10 cellular contexts compared by ENCODE assay signal in genomic region chr4:26238426-26238781, GRCh38.
DNase-seq lines count a peak whose midpoint lies in the region; ATAC-seq and TF ChIP-seq lines count a peak whose summit lies in the region.
"Had no signal": no experiment of that assay in that cellular context is flagged by ENCODE, and none has a peak within 500 bp of the region (broad histone marks: within the 10 kb centered on the region; RNA-seq: fewer than 3 reads in every experiment).

No MANE protein-coding gene starts in this region.

- no peaks in the 10 kb centered on the region for H4K20me1 ChIP-seq in SK-N-SH (ENCODE audit: insufficient read depth)

- H3K9ac ChIP-seq in HUES64 (ENCODE audit: low read depth, low read length) (0 out of 2 replicates have a peak overlapping the region, but pooled peaks have one; percentile 1), SK-N-SH (no peak overlapping the region), iPS-18a (ENCODE audit: low read length) (peak overlapping the region; percentile 13), skeletal muscle tissue (ENCODE audit: low read depth in 1 of 3, low read length in 3 of 3) (peak overlapping the region; percentile 1 to 71 (median 8))

- H3K36me3 Mint-ChIP-seq in CD8-positive, alpha-beta T cell: no peaks in the 10 kb centered on the region
- no peaks in the 10 kb centered on the region for H3K36me3 Mint-ChIP-seq in CD4-positive, alpha-beta memory T cell

- H3K4me1 ChIP-seq in HUES64 (ENCODE audit: insufficient read depth, low read length): peaks cover 25% of the 10 kb centered on the region
- H3K4me1 ChIP-seq in SK-N-SH (ENCODE audit: control insufficient read depth in 1 of 2, insufficient read depth in 2 of 2, low read depth in 1 of 2, low read length in 1 of 2): peaks cover 3 to 7% of the 10 kb centered on the region in 2 experiments; a peak in 1 of 4 replicates
- peaks cover 20% of the 10 kb centered on the region for H3K4me1 ChIP-seq in iPS-18a (ENCODE audit: control insufficient read depth, low read depth, low read length)
- H3K4me1 ChIP-seq in skeletal muscle tissue (ENCODE audit: control insufficient read depth in 3 of 3, insufficient read depth in 3 of 3, low read length in 3 of 3): peaks cover 8 to 14% (median 8%) of the 10 kb centered on the region in 3 donors
- H3K4me1 ChIP-seq in CD8-positive, alpha-beta T cell (ENCODE audit: insufficient read depth, low read length): peaks cover 4% of the 10 kb centered on the region
- peaks cover 10% of the 10 kb centered on the region for H3K4me1 ChIP-seq in CD4-positive, alpha-beta memory T cell (ENCODE audit: insufficient read depth, low read length)

- peaks cover 12% of the 10 kb centered on the region for H3K4me1 Mint-ChIP-seq in CD8-positive, alpha-beta T cell (ENCODE audit: low read depth)
- peaks cover 10 to 11% (median 11%) of the 10 kb centered on the region in 4 donors for H3K4me1 Mint-ChIP-seq in CD4-positive, alpha-beta memory T cell

- no peaks in the 10 kb centered on the region for H3K9me2 ChIP-seq in SK-N-SH

- TF ChIP-seq RAD21 in SK-N-SH (IDR thresholded peaks at IDR 0.05; ENCODE audit: low read length): no peak

- intact Hi-C loops in CD8-positive, alpha-beta T cell (cut with DNase I, micrococcal nuclease): no loop called here
- intact Hi-C loops in CD4-positive, alpha-beta memory T cell (cut with micrococcal nuclease): no loop called here

- H3K4me3 ChIP-seq in HUES64 (ENCODE audit: low read length) (peak overlapping the region; percentile 9; the same call in 1 of the 2 replicates), SK-N-SH (ENCODE audit: low read depth in 2 of 2, low read length in 1 of 2) (no peak overlapping the region), iPS-18a (ENCODE audit: low read length) (peak overlapping the region; percentile 38), skeletal muscle tissue (ENCODE audit: low read length in 3 of 3) (peak overlapping the region; percentile 20 to 52 (median 34))
- no peak overlapping the region for H3K4me3 ChIP-seq in CD8-positive, alpha-beta T cell (ENCODE audit: low read depth, low read length)
- H3K4me3 ChIP-seq in CD4-positive, alpha-beta memory T cell (ENCODE audit: low read length in 2 of 2): no peak overlapping the region
- H3K4me3 ChIP-seq: heart left ventricle, SJSA1 had no signal

- peaks cover 7% of the 10 kb centered on the region for H3K27me3 Mint-ChIP-seq in CD8-positive, alpha-beta T cell (ENCODE audit: low read depth)
- H3K27me3 Mint-ChIP-seq in CD4-positive, alpha-beta memory T cell: no peaks in the 10 kb centered on the region

- H3K36me3 ChIP-seq in HUES64 (ENCODE audit: insufficient read depth, low read length): no peaks in the 10 kb centered on the region
- H3K36me3 ChIP-seq in SK-N-SH (replicated peaks in 1 of 2; ENCODE audit: control insufficient read depth in 1 of 2, insufficient read depth in 2 of 2, low read length in 1 of 2): no peaks in the 10 kb centered on the region
- no peaks in the 10 kb centered on the region for H3K36me3 ChIP-seq in iPS-18a (ENCODE audit: control insufficient read depth, low read depth, low read length)
- no peaks in the 10 kb centered on the region for H3K36me3 ChIP-seq in skeletal muscle tissue (ENCODE audit: control insufficient read depth in 3 of 3, insufficient read depth in 3 of 3, low read length in 3 of 3)
- no peaks in the 10 kb centered on the region for H3K36me3 ChIP-seq in CD8-positive, alpha-beta T cell (ENCODE audit: insufficient read depth, low read length)
- no peaks in the 10 kb centered on the region for H3K36me3 ChIP-seq in CD4-positive, alpha-beta memory T cell (ENCODE audit: insufficient read depth, low read length)
- H3K36me3 ChIP-seq: heart left ventricle, SJSA1 had no signal

- 0 out of 2 replicates have a peak overlapping the region, but pooled peaks have one; percentile 50 for H3K4me2 ChIP-seq in SK-N-SH

- no peaks in the 10 kb centered on the region for H3K79me2 ChIP-seq in SK-N-SH (ENCODE audit: insufficient read depth)

- H3F3A ChIP-seq in SK-N-SH (replicated peaks; ENCODE audit: insufficient read depth): peaks cover under 1% of the 10 kb centered on the region

- DNase-seq in SK-N-SH (no peak), NCI-H146 (lab: John Stamatoyannopoulos, UW) (no peak)
- DNase-seq in CD8-positive, alpha-beta T cell: no peak
- no peak for DNase-seq in CD4-positive, alpha-beta memory T cell
- DNase-seq: heart left ventricle had no signal

- peak overlapping the region; percentile 9; the same call in 1 of the 2 replicates for H3K27ac ChIP-seq in HUES64 (ENCODE audit: low read depth, low read length)
- H3K27ac ChIP-seq in SK-N-SH (ENCODE audit: low read depth in 2 of 2, low read length in 1 of 2): no peak overlapping the region
- no peak overlapping the region for H3K27ac ChIP-seq in iPS-18a (ENCODE audit: low read length)
- H3K27ac ChIP-seq in skeletal muscle tissue (ENCODE audit: low read depth, low read length): peak overlapping the region; percentile 70
- H3K27ac ChIP-seq in CD8-positive, alpha-beta T cell (ENCODE audit: low read depth, low read length): no peak overlapping the region
- no peak overlapping the region for H3K27ac ChIP-seq in CD4-positive, alpha-beta memory T cell (ENCODE audit: low read depth, low read length)
- H3K27ac ChIP-seq: SJSA1 had no signal

- WGBS in HUES64: 41% methylated on average over 4 of the region's 4 CpGs
- 75% methylated on average over 4 of the region's 4 CpGs for WGBS in SK-N-SH (ENCODE audit: low lambda C conversion rate)

- POLR2A ChIA-PET in SK-N-SH (lab: Yijun Ruan, JAX): no interaction called here
- POLR2A ChIA-PET in CD8-positive, alpha-beta T cell (lab: Charles Lee): no interaction called here
- POLR2A ChIA-PET in CD4-positive, alpha-beta memory T cell (lab: Charles Lee; ENCODE audit: partially characterized antibody): no interaction called here

- H3K4me3 Mint-ChIP-seq in CD8-positive, alpha-beta T cell: no peak overlapping the region
- H3K4me3 Mint-ChIP-seq in CD4-positive, alpha-beta memory T cell: no peak overlapping the region
- H3K4me3 Mint-ChIP-seq: central memory CD8-positive, alpha-beta T cell had no signal

- no peak for ATAC-seq in CD8-positive, alpha-beta T cell

- no peaks in the 10 kb centered on the region for H3K27me3 ChIP-seq in HUES64 (ENCODE audit: insufficient read depth, low read length)
- no peaks in the 10 kb centered on the region for H3K27me3 ChIP-seq in SK-N-SH (ENCODE audit: insufficient read depth)
- H3K27me3 ChIP-seq in iPS-18a (ENCODE audit: control insufficient read depth, insufficient read depth, low read length): no peaks in the 10 kb centered on the region
- H3K27me3 ChIP-seq in skeletal muscle tissue (ENCODE audit: control insufficient read depth in 3 of 3, insufficient read depth in 3 of 3, low read length in 3 of 3): no peaks in the 10 kb centered on the region
- no peaks in the 10 kb centered on the region for H3K27me3 ChIP-seq in CD8-positive, alpha-beta T cell (ENCODE audit: insufficient read depth, low read length)
- no peaks in the 10 kb centered on the region for H3K27me3 ChIP-seq in CD4-positive, alpha-beta memory T cell (ENCODE audit: insufficient read depth, low read length)
- H3K27me3 ChIP-seq: SJSA1 had no signal

- H3K9me3 Mint-ChIP-seq in CD8-positive, alpha-beta T cell: no peaks in the 10 kb centered on the region
- H3K9me3 Mint-ChIP-seq in CD4-positive, alpha-beta memory T cell: no peaks in the 10 kb centered on the region
- H3K9me3 Mint-ChIP-seq: central memory CD8-positive, alpha-beta T cell had no signal

- no peak overlapping the region for H2AFZ ChIP-seq in SK-N-SH (ENCODE audit: low read depth)

- no peak for TF ChIP-seq EP300 in SK-N-SH (IDR thresholded peaks at IDR 0.05; ENCODE audit: borderline replicate concordance in 1 of 2, low read depth in 1 of 2, low read length in 1 of 2)

- no peak overlapping the region for H3K27ac Mint-ChIP-seq in CD8-positive, alpha-beta T cell
- H3K27ac Mint-ChIP-seq in CD4-positive, alpha-beta memory T cell: no peak overlapping the region

- H3K9me3 ChIP-seq in HUES64 (ENCODE audit: insufficient read depth, low read depth, low read length): no peaks in the 10 kb centered on the region
- H3K9me3 ChIP-seq in SK-N-SH: no peaks in the 10 kb centered on the region
- no peaks in the 10 kb centered on the region for H3K9me3 ChIP-seq in iPS-18a (ENCODE audit: control insufficient read depth, low read depth, low read length)
- H3K9me3 ChIP-seq in skeletal muscle tissue (ENCODE audit: control insufficient read depth in 3 of 3, low read length in 3 of 3): no peaks in the 10 kb centered on the region
- no peaks in the 10 kb centered on the region for H3K9me3 ChIP-seq in CD8-positive, alpha-beta T cell (ENCODE audit: low read length)
- no peaks in the 10 kb centered on the region for H3K9me3 ChIP-seq in CD4-positive, alpha-beta memory T cell (ENCODE audit: control insufficient read depth in 1 of 2, low read length in 2 of 2)
- H3K9me3 ChIP-seq: SJSA1 had no signal

- CTCF ChIA-PET in SK-N-SH (lab: Yijun Ruan, JAX): no interaction called here
- CTCF ChIA-PET in CD8-positive, alpha-beta T cell (lab: Charles Lee): no interaction called here
- CTCF ChIA-PET in CD4-positive, alpha-beta memory T cell (lab: Charles Lee; ENCODE audit: partially characterized antibody): no interaction called here

- TF ChIP-seq CTCF in SK-N-SH (IDR thresholded peaks at IDR 0.05): no peak
- TF ChIP-seq CTCF in CD8-positive, alpha-beta T cell (IDR thresholded peaks at IDR 0.05): no peak

TF ChIP-seq in SK-N-SH, 30 proteins besides CTCF, POLR2A, EP300 and RAD21 (continues in another document):
- TF ChIP-seq, protein P1, sequence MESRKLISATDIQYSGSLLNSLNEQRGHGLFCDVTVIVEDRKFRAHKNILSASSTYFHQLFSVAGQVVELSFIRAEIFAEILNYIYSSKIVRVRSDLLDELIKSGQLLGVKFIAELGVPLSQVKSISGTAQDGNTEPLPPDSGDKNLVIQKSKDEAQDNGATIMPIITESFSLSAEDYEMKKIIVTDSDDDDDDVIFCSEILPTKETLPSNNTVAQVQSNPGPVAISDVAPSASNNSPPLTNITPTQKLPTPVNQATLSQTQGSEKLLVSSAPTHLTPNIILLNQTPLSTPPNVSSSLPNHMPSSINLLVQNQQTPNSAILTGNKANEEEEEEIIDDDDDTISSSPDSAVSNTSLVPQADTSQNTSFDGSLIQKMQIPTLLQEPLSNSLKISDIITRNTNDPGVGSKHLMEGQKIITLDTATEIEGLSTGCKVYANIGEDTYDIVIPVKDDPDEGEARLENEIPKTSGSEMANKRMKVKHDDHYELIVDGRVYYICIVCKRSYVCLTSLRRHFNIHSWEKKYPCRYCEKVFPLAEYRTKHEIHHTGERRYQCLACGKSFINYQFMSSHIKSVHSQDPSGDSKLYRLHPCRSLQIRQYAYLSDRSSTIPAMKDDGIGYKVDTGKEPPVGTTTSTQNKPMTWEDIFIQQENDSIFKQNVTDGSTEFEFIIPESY (IDR thresholded peaks at IDR 0.05; ENCODE audit: borderline replicate concordance, low read depth): no peak
- TF ChIP-seq JUND (IDR thresholded peaks at IDR 0.05) (no peak), NFIC (IDR thresholded peaks at IDR 0.05; ENCODE audit: borderline replicate concordance) (no peak)

Comparison
In these comparisons a context has a peak if more than half of its experiments do, and no peak if none do; other contexts are left out.
1. H3K27ac ChIP-seq: peak in HUES64 (single experiment) and skeletal muscle tissue (single experiment); none in SK-N-SH (0 of 2), iPS-18a (single experiment), CD8-positive, alpha-beta T cell (single experiment) and CD4-positive, alpha-beta memory T cell (single experiment).
2. H3K4me3 ChIP-seq: peak in HUES64 (single experiment), iPS-18a (single experiment) and skeletal muscle tissue (3 of 3); none in SK-N-SH (0 of 2), CD8-positive, alpha-beta T cell (single experiment) and CD4-positive, alpha-beta memory T cell (0 of 2).